ENCODE assay signal across 1 cellular context in the genomic region with DNA sequence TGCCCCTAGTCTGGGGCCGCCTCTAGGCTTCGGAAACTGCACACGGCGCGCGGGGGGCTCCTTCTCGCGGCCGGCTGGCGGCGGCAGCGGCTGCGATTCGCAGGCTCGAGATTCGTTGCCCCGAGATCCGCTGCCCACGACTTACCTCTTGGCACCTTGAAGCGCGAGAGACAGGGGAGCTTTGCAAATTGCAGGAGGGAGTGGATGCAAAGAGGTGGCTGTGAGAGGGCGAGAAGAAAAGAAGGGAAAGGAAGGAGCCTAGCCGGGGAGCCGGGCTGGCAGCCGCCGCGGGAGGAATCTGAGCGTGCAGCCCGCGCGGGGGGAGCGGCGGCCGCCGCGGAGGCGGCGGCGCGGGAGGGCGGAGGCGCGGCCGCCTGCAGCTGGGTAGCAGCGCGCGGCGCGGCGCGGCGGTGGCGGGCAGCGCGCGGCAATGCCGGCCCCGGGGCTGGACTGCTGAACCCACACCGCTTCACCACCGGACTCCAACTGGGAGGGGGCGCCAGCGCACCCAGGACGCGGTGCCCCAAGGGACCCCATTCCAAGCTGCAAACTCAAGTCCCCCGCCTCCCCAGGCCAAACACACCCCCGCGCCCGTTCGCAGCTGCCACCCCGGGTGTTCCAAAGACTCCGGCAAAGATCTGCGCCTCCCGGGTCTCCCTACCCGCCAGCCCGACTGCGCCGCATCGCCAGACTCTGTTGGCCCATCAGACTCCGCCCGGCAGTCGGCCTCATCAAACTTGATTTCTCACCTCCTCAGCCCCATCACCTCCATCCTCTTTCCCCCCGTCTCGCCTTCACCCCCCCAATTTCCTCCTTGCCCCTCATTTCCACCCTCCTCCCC.
TF ChIP-seq lines count a peak whose summit lies in the region.

No MANE protein-coding gene starts in this region.

TF ChIP-seq in K562, 482 proteins besides CTCF, POLR2A, EP300 and RAD21 (continued from another document):
- TF ChIP-seq, protein P1, sequence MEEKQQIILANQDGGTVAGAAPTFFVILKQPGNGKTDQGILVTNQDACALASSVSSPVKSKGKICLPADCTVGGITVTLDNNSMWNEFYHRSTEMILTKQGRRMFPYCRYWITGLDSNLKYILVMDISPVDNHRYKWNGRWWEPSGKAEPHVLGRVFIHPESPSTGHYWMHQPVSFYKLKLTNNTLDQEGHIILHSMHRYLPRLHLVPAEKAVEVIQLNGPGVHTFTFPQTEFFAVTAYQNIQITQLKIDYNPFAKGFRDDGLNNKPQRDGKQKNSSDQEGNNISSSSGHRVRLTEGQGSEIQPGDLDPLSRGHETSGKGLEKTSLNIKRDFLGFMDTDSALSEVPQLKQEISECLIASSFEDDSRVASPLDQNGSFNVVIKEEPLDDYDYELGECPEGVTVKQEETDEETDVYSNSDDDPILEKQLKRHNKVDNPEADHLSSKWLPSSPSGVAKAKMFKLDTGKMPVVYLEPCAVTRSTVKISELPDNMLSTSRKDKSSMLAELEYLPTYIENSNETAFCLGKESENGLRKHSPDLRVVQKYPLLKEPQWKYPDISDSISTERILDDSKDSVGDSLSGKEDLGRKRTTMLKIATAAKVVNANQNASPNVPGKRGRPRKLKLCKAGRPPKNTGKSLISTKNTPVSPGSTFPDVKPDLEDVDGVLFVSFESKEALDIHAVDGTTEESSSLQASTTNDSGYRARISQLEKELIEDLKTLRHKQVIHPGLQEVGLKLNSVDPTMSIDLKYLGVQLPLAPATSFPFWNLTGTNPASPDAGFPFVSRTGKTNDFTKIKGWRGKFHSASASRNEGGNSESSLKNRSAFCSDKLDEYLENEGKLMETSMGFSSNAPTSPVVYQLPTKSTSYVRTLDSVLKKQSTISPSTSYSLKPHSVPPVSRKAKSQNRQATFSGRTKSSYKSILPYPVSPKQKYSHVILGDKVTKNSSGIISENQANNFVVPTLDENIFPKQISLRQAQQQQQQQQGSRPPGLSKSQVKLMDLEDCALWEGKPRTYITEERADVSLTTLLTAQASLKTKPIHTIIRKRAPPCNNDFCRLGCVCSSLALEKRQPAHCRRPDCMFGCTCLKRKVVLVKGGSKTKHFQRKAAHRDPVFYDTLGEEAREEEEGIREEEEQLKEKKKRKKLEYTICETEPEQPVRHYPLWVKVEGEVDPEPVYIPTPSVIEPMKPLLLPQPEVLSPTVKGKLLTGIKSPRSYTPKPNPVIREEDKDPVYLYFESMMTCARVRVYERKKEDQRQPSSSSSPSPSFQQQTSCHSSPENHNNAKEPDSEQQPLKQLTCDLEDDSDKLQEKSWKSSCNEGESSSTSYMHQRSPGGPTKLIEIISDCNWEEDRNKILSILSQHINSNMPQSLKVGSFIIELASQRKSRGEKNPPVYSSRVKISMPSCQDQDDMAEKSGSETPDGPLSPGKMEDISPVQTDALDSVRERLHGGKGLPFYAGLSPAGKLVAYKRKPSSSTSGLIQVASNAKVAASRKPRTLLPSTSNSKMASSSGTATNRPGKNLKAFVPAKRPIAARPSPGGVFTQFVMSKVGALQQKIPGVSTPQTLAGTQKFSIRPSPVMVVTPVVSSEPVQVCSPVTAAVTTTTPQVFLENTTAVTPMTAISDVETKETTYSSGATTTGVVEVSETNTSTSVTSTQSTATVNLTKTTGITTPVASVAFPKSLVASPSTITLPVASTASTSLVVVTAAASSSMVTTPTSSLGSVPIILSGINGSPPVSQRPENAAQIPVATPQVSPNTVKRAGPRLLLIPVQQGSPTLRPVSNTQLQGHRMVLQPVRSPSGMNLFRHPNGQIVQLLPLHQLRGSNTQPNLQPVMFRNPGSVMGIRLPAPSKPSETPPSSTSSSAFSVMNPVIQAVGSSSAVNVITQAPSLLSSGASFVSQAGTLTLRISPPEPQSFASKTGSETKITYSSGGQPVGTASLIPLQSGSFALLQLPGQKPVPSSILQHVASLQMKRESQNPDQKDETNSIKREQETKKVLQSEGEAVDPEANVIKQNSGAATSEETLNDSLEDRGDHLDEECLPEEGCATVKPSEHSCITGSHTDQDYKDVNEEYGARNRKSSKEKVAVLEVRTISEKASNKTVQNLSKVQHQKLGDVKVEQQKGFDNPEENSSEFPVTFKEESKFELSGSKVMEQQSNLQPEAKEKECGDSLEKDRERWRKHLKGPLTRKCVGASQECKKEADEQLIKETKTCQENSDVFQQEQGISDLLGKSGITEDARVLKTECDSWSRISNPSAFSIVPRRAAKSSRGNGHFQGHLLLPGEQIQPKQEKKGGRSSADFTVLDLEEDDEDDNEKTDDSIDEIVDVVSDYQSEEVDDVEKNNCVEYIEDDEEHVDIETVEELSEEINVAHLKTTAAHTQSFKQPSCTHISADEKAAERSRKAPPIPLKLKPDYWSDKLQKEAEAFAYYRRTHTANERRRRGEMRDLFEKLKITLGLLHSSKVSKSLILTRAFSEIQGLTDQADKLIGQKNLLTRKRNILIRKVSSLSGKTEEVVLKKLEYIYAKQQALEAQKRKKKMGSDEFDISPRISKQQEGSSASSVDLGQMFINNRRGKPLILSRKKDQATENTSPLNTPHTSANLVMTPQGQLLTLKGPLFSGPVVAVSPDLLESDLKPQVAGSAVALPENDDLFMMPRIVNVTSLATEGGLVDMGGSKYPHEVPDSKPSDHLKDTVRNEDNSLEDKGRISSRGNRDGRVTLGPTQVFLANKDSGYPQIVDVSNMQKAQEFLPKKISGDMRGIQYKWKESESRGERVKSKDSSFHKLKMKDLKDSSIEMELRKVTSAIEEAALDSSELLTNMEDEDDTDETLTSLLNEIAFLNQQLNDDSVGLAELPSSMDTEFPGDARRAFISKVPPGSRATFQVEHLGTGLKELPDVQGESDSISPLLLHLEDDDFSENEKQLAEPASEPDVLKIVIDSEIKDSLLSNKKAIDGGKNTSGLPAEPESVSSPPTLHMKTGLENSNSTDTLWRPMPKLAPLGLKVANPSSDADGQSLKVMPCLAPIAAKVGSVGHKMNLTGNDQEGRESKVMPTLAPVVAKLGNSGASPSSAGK (IDR thresholded peaks at IDR 0.05), result 0 out of 2 replicates have a peak, but pooled peaks have one; percentile 14
- TF ChIP-seq POLR3A (IDR thresholded peaks at IDR 0.05; ENCODE audit: borderline replicate concordance, extremely low read depth, insufficient read depth, insufficient read length), result no peak
- TF ChIP-seq BDP1 (IDR thresholded peaks at IDR 0.05; ENCODE audit: insufficient read depth, insufficient read length), result no peak
- TF ChIP-seq, protein P2, sequence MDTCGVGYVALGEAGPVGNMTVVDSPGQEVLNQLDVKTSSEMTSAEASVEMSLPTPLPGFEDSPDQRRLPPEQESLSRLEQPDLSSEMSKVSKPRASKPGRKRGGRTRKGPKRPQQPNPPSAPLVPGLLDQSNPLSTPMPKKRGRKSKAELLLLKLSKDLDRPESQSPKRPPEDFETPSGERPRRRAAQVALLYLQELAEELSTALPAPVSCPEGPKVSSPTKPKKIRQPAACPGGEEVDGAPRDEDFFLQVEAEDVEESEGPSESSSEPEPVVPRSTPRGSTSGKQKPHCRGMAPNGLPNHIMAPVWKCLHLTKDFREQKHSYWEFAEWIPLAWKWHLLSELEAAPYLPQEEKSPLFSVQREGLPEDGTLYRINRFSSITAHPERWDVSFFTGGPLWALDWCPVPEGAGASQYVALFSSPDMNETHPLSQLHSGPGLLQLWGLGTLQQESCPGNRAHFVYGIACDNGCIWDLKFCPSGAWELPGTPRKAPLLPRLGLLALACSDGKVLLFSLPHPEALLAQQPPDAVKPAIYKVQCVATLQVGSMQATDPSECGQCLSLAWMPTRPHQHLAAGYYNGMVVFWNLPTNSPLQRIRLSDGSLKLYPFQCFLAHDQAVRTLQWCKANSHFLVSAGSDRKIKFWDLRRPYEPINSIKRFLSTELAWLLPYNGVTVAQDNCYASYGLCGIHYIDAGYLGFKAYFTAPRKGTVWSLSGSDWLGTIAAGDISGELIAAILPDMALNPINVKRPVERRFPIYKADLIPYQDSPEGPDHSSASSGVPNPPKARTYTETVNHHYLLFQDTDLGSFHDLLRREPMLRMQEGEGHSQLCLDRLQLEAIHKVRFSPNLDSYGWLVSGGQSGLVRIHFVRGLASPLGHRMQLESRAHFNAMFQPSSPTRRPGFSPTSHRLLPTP (IDR thresholded peaks at IDR 0.05; ENCODE audit: borderline replicate concordance, extremely low read depth, insufficient read length), result no peak
- no peak for TF ChIP-seq CEBPG (CRISPR knock-in tag; IDR thresholded peaks at IDR 0.05)
- TF ChIP-seq CEBPG (tag; conservative IDR thresholded peaks at IDR 0.05 in 1 of 2, IDR thresholded peaks at IDR 0.05 in 1 of 2), result no peak
- no peak for TF ChIP-seq HSF4 (CRISPR knock-in tag; IDR thresholded peaks at IDR 0.05; ENCODE audit: borderline replicate concordance)
- TF ChIP-seq TCFL5 (CRISPR knock-in tag; conservative IDR thresholded peaks at IDR 0.05), result no peak
- no peak for TF ChIP-seq BACH1 (tag; IDR thresholded peaks at IDR 0.05)
- no peak for TF ChIP-seq ZNF217 (CRISPR knock-in tag; IDR thresholded peaks at IDR 0.05)
- no peak for TF ChIP-seq ASH1L (IDR thresholded peaks at IDR 0.05; ENCODE audit: borderline replicate concordance, low read depth, partially characterized antibody)
- no peak for TF ChIP-seq ILK (tag; IDR thresholded peaks at IDR 0.05; ENCODE audit: borderline replicate concordance, low read depth)
- no peak for TF ChIP-seq NR4A1 (CRISPR knock-in tag; IDR thresholded peaks at IDR 0.05)
- TF ChIP-seq NR4A1 (tag; IDR thresholded peaks at IDR 0.05), result no peak
- TF ChIP-seq, protein P3, sequence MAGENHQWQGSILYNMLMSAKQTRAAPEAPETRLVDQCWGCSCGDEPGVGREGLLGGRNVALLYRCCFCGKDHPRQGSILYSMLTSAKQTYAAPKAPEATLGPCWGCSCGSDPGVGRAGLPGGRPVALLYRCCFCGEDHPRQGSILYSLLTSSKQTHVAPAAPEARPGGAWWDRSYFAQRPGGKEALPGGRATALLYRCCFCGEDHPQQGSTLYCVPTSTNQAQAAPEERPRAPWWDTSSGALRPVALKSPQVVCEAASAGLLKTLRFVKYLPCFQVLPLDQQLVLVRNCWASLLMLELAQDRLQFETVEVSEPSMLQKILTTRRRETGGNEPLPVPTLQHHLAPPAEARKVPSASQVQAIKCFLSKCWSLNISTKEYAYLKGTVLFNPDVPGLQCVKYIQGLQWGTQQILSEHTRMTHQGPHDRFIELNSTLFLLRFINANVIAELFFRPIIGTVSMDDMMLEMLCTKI (IDR thresholded peaks at IDR 0.05; ENCODE audit: partially characterized antibody), result no peak
- TF ChIP-seq RFX1 (IDR thresholded peaks at IDR 0.05), result no peak
- no peak for TF ChIP-seq EP400 (IDR thresholded peaks at IDR 0.05)
- no peak for TF ChIP-seq ZBTB8A (IDR thresholded peaks at IDR 0.05; ENCODE audit: partially characterized antibody)
- TF ChIP-seq, protein P4, sequence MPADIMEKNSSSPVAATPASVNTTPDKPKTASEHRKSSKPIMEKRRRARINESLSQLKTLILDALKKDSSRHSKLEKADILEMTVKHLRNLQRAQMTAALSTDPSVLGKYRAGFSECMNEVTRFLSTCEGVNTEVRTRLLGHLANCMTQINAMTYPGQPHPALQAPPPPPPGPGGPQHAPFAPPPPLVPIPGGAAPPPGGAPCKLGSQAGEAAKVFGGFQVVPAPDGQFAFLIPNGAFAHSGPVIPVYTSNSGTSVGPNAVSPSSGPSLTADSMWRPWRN (IDR thresholded peaks at IDR 0.05; ENCODE audit: low read depth), result no peak
- no peak for TF ChIP-seq POLR2H (tag; IDR thresholded peaks at IDR 0.05; ENCODE audit: low read depth)
